In genomic region chr4:159048166-159048886, GRCh38 we compare ENCODE assay signal across 8 cellular contexts. TPM values are rescaled to one million over a fixed set of nuclear protein-coding genes. Genes with fewer than 3 reads are reported as not detected.
DNase-seq lines count a peak whose midpoint lies in the region; ATAC-seq and TF ChIP-seq lines count a peak whose summit lies in the region.

No MANE protein-coding gene starts in this region.

- intact Hi-C loops in lower lobe of right lung (cut with DNase I) (no loop called here), upper lobe of right lung (cut with DNase I) (no loop called here)
- intact Hi-C loops in CD4-positive, alpha-beta T cell (cut with DNase I, micrococcal nuclease): no loop called here

- no peak for TF ChIP-seq CTCF in lower lobe of right lung (IDR thresholded peaks at IDR 0.05)
- TF ChIP-seq CTCF in upper lobe of right lung (IDR thresholded peaks at IDR 0.05): no peak
- no peak for TF ChIP-seq CTCF in CD4-positive, alpha-beta T cell (IDR thresholded peaks at IDR 0.05)

- DNase-seq in NCI-H345 (lab: John Stamatoyannopoulos, UW): peak; percentile 50
- no peak for DNase-seq in NCI-H345 treated with DMSO at 0.1 percent for 48 hours (lab: John Stamatoyannopoulos, UW; ENCODE audit: unreplicated experiment)
- peak; percentile 87 for DNase-seq in dermis blood vessel endothelial cell
- DNase-seq in lower lobe of right lung: peak; percentile 81
- DNase-seq in upper lobe of right lung: peak; percentile 81
- DNase-seq in UCSD-AML1 (lab: John Stamatoyannopoulos, UW; ENCODE audit: unreplicated experiment): no peak
- no peak for DNase-seq in CD4-positive, alpha-beta T cell

- peaks cover 2% of the 10 kb centered on the region for H3K27me3 Mint-ChIP-seq in CD4-positive, alpha-beta T cell

- peak; percentile 94 to 98 for ATAC-seq in lower lobe of right lung
- ATAC-seq in upper lobe of right lung: peak; percentile 96
- no peak for ATAC-seq in GM18861 (IDR thresholded peaks at IDR 0.05; ENCODE audit: unreplicated experiment)
- no peak for ATAC-seq in CD4-positive, alpha-beta T cell (ENCODE audit: poor library complexity)

- no peaks in the 10 kb centered on the region for H3K4me1 Mint-ChIP-seq in CD4-positive, alpha-beta T cell (ENCODE audit: low read depth)

- no peaks in the 10 kb centered on the region for H3K9me3 ChIP-seq in lower lobe of right lung
- no peaks in the 10 kb centered on the region for H3K9me3 ChIP-seq in upper lobe of right lung
- H3K9me3 ChIP-seq in CD4-positive, alpha-beta T cell (ENCODE audit: control insufficient read depth, low read length): no peaks in the 10 kb centered on the region

- H3K4me1 ChIP-seq in lower lobe of right lung (peaks cover 4% of the 10 kb centered on the region), upper lobe of right lung (peaks cover 5% of the 10 kb centered on the region)

- no peak overlapping the region for H3K27ac Mint-ChIP-seq in CD4-positive, alpha-beta T cell

- H3K4me3 ChIP-seq in lower lobe of right lung (peak overlapping the region; percentile 35), upper lobe of right lung (peak overlapping the region; percentile 38)

- no peaks in the 10 kb centered on the region for H3K36me3 ChIP-seq in lower lobe of right lung
- H3K36me3 ChIP-seq in upper lobe of right lung: no peaks in the 10 kb centered on the region

- CTCF ChIA-PET in CD4-positive, alpha-beta T cell (lab: Charles Lee): no interaction called here

- POLR2A ChIA-PET in CD4-positive, alpha-beta T cell (lab: Charles Lee): no interaction called here

- H3K27ac ChIP-seq in lower lobe of right lung: peak overlapping the region; percentile 26
- peak overlapping the region; percentile 39 for H3K27ac ChIP-seq in upper lobe of right lung
- H3K27ac ChIP-seq in CD4-positive, alpha-beta T cell (ENCODE audit: low read depth, low read length): no peak overlapping the region

- no peak overlapping the region for H3K4me3 Mint-ChIP-seq in CD4-positive, alpha-beta T cell

- H3K27me3 ChIP-seq in lower lobe of right lung (ENCODE audit: low read depth) (no peaks in the 10 kb centered on the region), upper lobe of right lung (no peaks in the 10 kb centered on the region)
- H3K27me3 ChIP-seq in CD4-positive, alpha-beta T cell (ENCODE audit: control insufficient read depth, insufficient read depth, low read length): no peaks in the 10 kb centered on the region

- no peaks in the 10 kb centered on the region for H3K9me3 Mint-ChIP-seq in CD4-positive, alpha-beta T cell

- H3K36me3 Mint-ChIP-seq in CD4-positive, alpha-beta T cell (ENCODE audit: low read depth): no peaks in the 10 kb centered on the region

RNA-seq across cellular contexts. Expression of gene RAPGEF2, which starts 54.6 kb away (rescaled TPM):
- 91.4 and 101 TPM in 2 replicates for total RNA-seq in dermis blood vessel endothelial cell
- 66.4 TPM for total RNA-seq in lower lobe of right lung
- total RNA-seq in upper lobe of right lung: 61.3 TPM
- 10 to 100 TPM; 25.6 to 26.4 TPM for total RNA-seq in CD4-positive, alpha-beta T cell

Comparison
In these comparisons a context has a peak if more than half of its experiments do, and no peak if none do; other contexts are left out.
1. DNase-seq: peak in NCI-H345 (single experiment), dermis blood vessel endothelial cell (single experiment), lower lobe of right lung (single experiment) and upper lobe of right lung (single experiment); none in NCI-H345 treated with DMSO at 0.1 percent for 48 hours (single experiment), UCSD-AML1 (single experiment) and CD4-positive, alpha-beta T cell (0 of 10).
2. ATAC-seq: peak in lower lobe of right lung (2 of 2) and upper lobe of right lung (single experiment); none in GM18861 (single experiment) and CD4-positive, alpha-beta T cell (single experiment).